1 cellular context compared by ENCODE assay signal in the genomic region with DNA sequence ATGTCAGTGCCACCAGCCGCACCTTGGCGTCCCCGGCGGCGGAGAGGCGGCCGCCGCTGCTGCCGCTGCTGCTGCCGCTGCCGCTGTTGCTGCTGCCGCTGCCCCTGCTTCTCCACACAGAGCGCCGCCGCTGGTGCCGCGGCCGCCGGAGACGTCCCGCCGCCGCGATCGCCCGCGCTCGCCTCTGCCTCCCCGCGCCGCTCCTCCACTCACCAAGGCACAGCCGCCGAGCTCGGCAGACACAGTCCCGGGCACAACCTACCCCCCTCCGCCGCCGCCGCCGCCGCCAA.
TF ChIP-seq lines count a peak whose summit lies in the region.

A gene (minus strand): TSS at position 260 of the 290 bp plus-strand sequence.

TF ChIP-seq in GM12878, 131 proteins besides CTCF, POLR2A, EP300 and RAD21 (continued from another document):
- TF ChIP-seq, protein P1, sequence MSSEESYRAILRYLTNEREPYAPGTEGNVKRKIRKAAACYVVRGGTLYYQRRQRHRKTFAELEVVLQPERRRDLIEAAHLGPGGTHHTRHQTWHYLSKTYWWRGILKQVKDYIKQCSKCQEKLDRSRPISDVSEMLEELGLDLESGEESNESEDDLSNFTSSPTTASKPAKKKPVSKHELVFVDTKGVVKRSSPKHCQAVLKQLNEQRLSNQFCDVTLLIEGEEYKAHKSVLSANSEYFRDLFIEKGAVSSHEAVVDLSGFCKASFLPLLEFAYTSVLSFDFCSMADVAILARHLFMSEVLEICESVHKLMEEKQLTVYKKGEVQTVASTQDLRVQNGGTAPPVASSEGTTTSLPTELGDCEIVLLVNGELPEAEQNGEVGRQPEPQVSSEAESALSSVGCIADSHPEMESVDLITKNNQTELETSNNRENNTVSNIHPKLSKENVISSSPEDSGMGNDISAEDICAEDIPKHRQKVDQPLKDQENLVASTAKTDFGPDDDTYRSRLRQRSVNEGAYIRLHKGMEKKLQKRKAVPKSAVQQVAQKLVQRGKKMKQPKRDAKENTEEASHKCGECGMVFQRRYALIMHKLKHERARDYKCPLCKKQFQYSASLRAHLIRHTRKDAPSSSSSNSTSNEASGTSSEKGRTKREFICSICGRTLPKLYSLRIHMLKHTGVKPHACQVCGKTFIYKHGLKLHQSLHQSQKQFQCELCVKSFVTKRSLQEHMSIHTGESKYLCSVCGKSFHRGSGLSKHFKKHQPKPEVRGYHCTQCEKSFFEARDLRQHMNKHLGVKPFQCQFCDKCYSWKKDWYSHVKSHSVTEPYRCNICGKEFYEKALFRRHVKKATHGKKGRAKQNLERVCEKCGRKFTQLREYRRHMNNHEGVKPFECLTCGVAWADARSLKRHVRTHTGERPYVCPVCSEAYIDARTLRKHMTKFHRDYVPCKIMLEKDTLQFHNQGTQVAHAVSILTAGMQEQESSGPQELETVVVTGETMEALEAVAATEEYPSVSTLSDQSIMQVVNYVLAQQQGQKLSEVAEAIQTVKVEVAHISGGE (CRISPR knock-in tag; IDR thresholded peaks at IDR 0.05): no peak
- no peak for TF ChIP-seq GABPA (IDR thresholded peaks at IDR 0.05; ENCODE audit: low read depth)
- no peak for TF ChIP-seq RELA (IDR thresholded peaks at IDR 0.05; ENCODE audit: borderline replicate concordance, partially characterized antibody)
- no peak for TF ChIP-seq ZNF384 (IDR thresholded peaks at IDR 0.05; ENCODE audit: borderline replicate concordance, low read depth, low read length)
- peak; percentile 73; the same call in 1 of the 2 replicates for TF ChIP-seq ZSCAN29 (IDR thresholded peaks at IDR 0.05)
- TF ChIP-seq POLR2AphosphoS5 (IDR thresholded peaks at IDR 0.05; ENCODE audit: low read length): peak; percentile 3; the same call in 1 of the 2 replicates
- TF ChIP-seq, protein P2, sequence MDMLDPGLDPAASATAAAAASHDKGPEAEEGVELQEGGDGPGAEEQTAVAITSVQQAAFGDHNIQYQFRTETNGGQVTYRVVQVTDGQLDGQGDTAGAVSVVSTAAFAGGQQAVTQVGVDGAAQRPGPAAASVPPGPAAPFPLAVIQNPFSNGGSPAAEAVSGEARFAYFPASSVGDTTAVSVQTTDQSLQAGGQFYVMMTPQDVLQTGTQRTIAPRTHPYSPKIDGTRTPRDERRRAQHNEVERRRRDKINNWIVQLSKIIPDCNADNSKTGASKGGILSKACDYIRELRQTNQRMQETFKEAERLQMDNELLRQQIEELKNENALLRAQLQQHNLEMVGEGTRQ (IDR thresholded peaks at IDR 0.05; ENCODE audit: borderline replicate concordance, low read depth, low read length): no peak
- peak; percentile 42; the same call in 1 of the 2 replicates for TF ChIP-seq ZNF24 (IDR thresholded peaks at IDR 0.05)
- TF ChIP-seq KDM1A (IDR thresholded peaks at IDR 0.05; ENCODE audit: borderline replicate concordance): no peak
- TF ChIP-seq NFXL1 (IDR thresholded peaks at IDR 0.05; ENCODE audit: borderline replicate concordance): peak; percentile 96
- TF ChIP-seq MXI1 (IDR thresholded peaks at IDR 0.05; ENCODE audit: low read depth, low read length): no peak
- TF ChIP-seq ZNF274 (IDR thresholded peaks at IDR 0.05; ENCODE audit: insufficient read depth, insufficient read length): no peak
- TF ChIP-seq KLF5 (IDR thresholded peaks at IDR 0.05; ENCODE audit: partially characterized antibody): peak; percentile 19
- TF ChIP-seq IRF4 (IDR thresholded peaks at IDR 0.05; ENCODE audit: low read depth, low read length): no peak
- no peak for TF ChIP-seq MYC (IDR thresholded peaks at IDR 0.05; ENCODE audit: insufficient read depth, insufficient read length, insufficient replicate concordance, low read length, severe bottlenecking)
- TF ChIP-seq SPI1 (IDR thresholded peaks at IDR 0.05; ENCODE audit: borderline replicate concordance, insufficient read depth, low read depth, low read length): no peak
- TF ChIP-seq, protein P3, sequence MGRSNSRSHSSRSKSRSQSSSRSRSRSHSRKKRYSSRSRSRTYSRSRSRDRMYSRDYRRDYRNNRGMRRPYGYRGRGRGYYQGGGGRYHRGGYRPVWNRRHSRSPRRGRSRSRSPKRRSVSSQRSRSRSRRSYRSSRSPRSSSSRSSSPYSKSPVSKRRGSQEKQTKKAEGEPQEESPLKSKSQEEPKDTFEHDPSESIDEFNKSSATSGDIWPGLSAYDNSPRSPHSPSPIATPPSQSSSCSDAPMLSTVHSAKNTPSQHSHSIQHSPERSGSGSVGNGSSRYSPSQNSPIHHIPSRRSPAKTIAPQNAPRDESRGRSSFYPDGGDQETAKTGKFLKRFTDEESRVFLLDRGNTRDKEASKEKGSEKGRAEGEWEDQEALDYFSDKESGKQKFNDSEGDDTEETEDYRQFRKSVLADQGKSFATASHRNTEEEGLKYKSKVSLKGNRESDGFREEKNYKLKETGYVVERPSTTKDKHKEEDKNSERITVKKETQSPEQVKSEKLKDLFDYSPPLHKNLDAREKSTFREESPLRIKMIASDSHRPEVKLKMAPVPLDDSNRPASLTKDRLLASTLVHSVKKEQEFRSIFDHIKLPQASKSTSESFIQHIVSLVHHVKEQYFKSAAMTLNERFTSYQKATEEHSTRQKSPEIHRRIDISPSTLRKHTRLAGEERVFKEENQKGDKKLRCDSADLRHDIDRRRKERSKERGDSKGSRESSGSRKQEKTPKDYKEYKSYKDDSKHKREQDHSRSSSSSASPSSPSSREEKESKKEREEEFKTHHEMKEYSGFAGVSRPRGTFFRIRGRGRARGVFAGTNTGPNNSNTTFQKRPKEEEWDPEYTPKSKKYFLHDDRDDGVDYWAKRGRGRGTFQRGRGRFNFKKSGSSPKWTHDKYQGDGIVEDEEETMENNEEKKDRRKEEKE (IDR thresholded peaks at IDR 0.05): no peak
- no peak for TF ChIP-seq BRCA1 (IDR thresholded peaks at IDR 0.05; ENCODE audit: low read depth, low read length)
